Comparison of ENCODE assay signal across 1 cellular context in genomic region chrX:153884136-153885076, GRCh38.
A peak's percentile ranks its signal among the peaks of the same experiment; 100 is the strongest.
TF ChIP-seq lines count a peak whose summit lies in the region.

No MANE protein-coding gene starts in this region.

TF ChIP-seq in H1, 55 proteins besides CTCF, POLR2A, EP300 and RAD21:
- TF ChIP-seq SAP30 (IDR thresholded peaks at IDR 0.05; ENCODE audit: insufficient read depth, insufficient replicate concordance, low read length) (no peak), MAX (IDR thresholded peaks at IDR 0.05) (peak; percentile 19; the same call in 1 of the 2 replicates)
